Comparison of ENCODE assay signal across 21 cellular contexts in genomic region chr6:158521759-158522158, GRCh38.
"Had no signal": no experiment of that assay in that cellular context is flagged by ENCODE, and none has a peak within 500 bp of the region (broad histone marks: within the 10 kb centered on the region; RNA-seq: fewer than 3 reads in every experiment).

No MANE protein-coding gene starts in this region.

- DNase-seq: IMR-90, Karpas-422, KG1, MG63, NCI-H1092, NCI-H1105 treated with DMSO at 0.1 percent for 48 hours, NCI-H1417 treated with DMSO at 0.1 percent for 48 hours, NCI-H146, NCI-H1694 treated with DMSO at 0.1 percent for 48 hours, NCI-H1930, NCI-H2081 treated with DMSO at 0.1 percent for 48 hours, NCI-H226, NCI-H446, NCI-H510A, NCI-H524 treated with DMSO at 0.1 percent for 48 hours, NCI-H774, SHP77 had no signal

- H3K4me3 ChIP-seq: MG63 had no signal

- H3K36me3 ChIP-seq: MG63 had no signal

- ATAC-seq: HepG2, Panc1, SK-N-SH treated with all-trans-retinoic acid at 6 μM for 48 hours had no signal

- H3K27me3 ChIP-seq: MG63 had no signal

- H3K27ac ChIP-seq: RWPE1 had no signal
